Comparison of ENCODE assay signal across 10 cellular contexts in the genomic region with DNA sequence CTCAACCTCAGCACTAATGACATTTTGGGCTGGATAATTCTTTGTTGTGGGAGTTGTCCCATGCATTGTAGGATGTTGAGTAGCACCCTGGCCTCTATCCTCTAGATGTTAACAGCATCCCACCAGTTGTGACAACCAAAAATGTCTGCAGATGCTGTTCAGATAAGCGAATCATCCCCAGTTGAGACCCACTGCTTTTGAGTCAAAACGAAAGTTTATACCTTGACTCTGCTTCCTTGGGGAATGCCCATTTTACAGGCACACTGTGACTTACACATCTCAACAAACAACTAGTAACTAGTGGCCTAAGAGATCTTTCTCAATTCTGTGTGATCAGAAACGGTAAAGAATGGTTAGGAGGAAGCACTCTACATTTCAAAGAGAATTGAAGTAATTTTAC. TPM values are rescaled to one million over a fixed set of nuclear protein-coding genes. Genes with fewer than 3 reads are reported as not detected.
DNase-seq lines count a peak whose midpoint lies in the region; ATAC-seq lines count a peak whose summit lies in the region.
"Had no signal": no experiment of that assay in that cellular context is flagged by ENCODE, and none has a peak within 500 bp of the region (broad histone marks: within the 10 kb centered on the region; RNA-seq: fewer than 3 reads in every experiment).

No MANE protein-coding gene starts in this region.

- H3K36me3 Mint-ChIP-seq in activated CD8-positive, alpha-beta memory T cell treated with anti-CD3 and anti-CD28 coated beads, Interleukin-2, amount 10 ng/mL, durations not matched to agents 7 days and 5 days, result peaks cover 15% of the 10 kb centered on the region
- peaks cover 18% of the 10 kb centered on the region for H3K36me3 Mint-ChIP-seq in activated T-helper 1 cell treated with anti-CD3 and anti-CD28 coated beads, Interleukin-12 subunit alpha, Interleukin-12 subunit beta, Interleukin-2, Interleukin-4 antibody, amounts not matched to agents 30 ng/mL and 10 ng/mL and 1 ng/mL, durations not matched to agents 14 hours and 24 hours and 36 hours (ENCODE audit: low read depth)

- peak; percentile 27 for ATAC-seq in activated CD8-positive, alpha-beta memory T cell treated with anti-CD3 and anti-CD28 coated beads, Interleukin-2, amount 10 ng/mL, durations not matched to agents 7 days and 5 days
- ATAC-seq in GM21381 (IDR thresholded peaks at IDR 0.05; ENCODE audit: unreplicated experiment), result peak; percentile 94
- ATAC-seq in HG03039 (IDR thresholded peaks at IDR 0.05; ENCODE audit: unreplicated experiment), result peak; percentile 98
- ATAC-seq: left colon had no signal

- intact Hi-C loops in activated T-helper 1 cell treated with anti-CD3 and anti-CD28 coated beads, Interleukin-12 subunit alpha, Interleukin-12 subunit beta, Interleukin-2, Interleukin-4 antibody, amounts not matched to agents 30 ng/mL and 10 ng/mL and 1 ng/mL, durations not matched to agents 14 hours and 24 hours and 36 hours (cut with micrococcal nuclease), result loop anchor here (1.0 kb wide), 3 partner anchors 37 to 189 kb away; a partner anchor contains a TSS

- H3K4me3 Mint-ChIP-seq in activated CD8-positive, alpha-beta memory T cell treated with anti-CD3 and anti-CD28 coated beads, Interleukin-2, amount 10 ng/mL, durations not matched to agents 7 days and 5 days, result no peak overlapping the region
- no peak overlapping the region for H3K4me3 Mint-ChIP-seq in activated T-helper 1 cell treated with anti-CD3 and anti-CD28 coated beads, Interleukin-12 subunit alpha, Interleukin-12 subunit beta, Interleukin-2, Interleukin-4 antibody, amounts not matched to agents 30 ng/mL and 10 ng/mL and 1 ng/mL, durations not matched to agents 14 hours and 24 hours and 36 hours

- CTCF ChIA-PET in activated CD8-positive, alpha-beta memory T cell treated with anti-CD3 and anti-CD28 coated beads, Interleukin-2, amount 10 ng/mL, durations not matched to agents 7 days and 5 days (lab: Charles Lee), result no interaction called here

- peaks cover 10% of the 10 kb centered on the region for H3K4me1 Mint-ChIP-seq in activated CD8-positive, alpha-beta memory T cell treated with anti-CD3 and anti-CD28 coated beads, Interleukin-2, amount 10 ng/mL, durations not matched to agents 7 days and 5 days
- peaks cover 22% of the 10 kb centered on the region for H3K4me1 Mint-ChIP-seq in activated T-helper 1 cell treated with anti-CD3 and anti-CD28 coated beads, Interleukin-12 subunit alpha, Interleukin-12 subunit beta, Interleukin-2, Interleukin-4 antibody, amounts not matched to agents 30 ng/mL and 10 ng/mL and 1 ng/mL, durations not matched to agents 14 hours and 24 hours and 36 hours (ENCODE audit: low read depth)

- H3K27ac Mint-ChIP-seq in activated CD8-positive, alpha-beta memory T cell treated with anti-CD3 and anti-CD28 coated beads, Interleukin-2, amount 10 ng/mL, durations not matched to agents 7 days and 5 days, result no peak overlapping the region
- peak overlapping the region; percentile 64 for H3K27ac Mint-ChIP-seq in activated T-helper 1 cell treated with anti-CD3 and anti-CD28 coated beads, Interleukin-12 subunit alpha, Interleukin-12 subunit beta, Interleukin-2, Interleukin-4 antibody, amounts not matched to agents 30 ng/mL and 10 ng/mL and 1 ng/mL, durations not matched to agents 14 hours and 24 hours and 36 hours

- no peaks in the 10 kb centered on the region for H3K9me3 Mint-ChIP-seq in activated CD8-positive, alpha-beta memory T cell treated with anti-CD3 and anti-CD28 coated beads, Interleukin-2, amount 10 ng/mL, durations not matched to agents 7 days and 5 days (ENCODE audit: low read depth)
- H3K9me3 Mint-ChIP-seq in activated T-helper 1 cell treated with anti-CD3 and anti-CD28 coated beads, Interleukin-12 subunit alpha, Interleukin-12 subunit beta, Interleukin-2, Interleukin-4 antibody, amounts not matched to agents 30 ng/mL and 10 ng/mL and 1 ng/mL, durations not matched to agents 14 hours and 24 hours and 36 hours, result no peaks in the 10 kb centered on the region

- H3K27me3 Mint-ChIP-seq in activated CD8-positive, alpha-beta memory T cell treated with anti-CD3 and anti-CD28 coated beads, Interleukin-2, amount 10 ng/mL, durations not matched to agents 7 days and 5 days, result no peaks in the 10 kb centered on the region
- no peaks in the 10 kb centered on the region for H3K27me3 Mint-ChIP-seq in activated T-helper 1 cell treated with anti-CD3 and anti-CD28 coated beads, Interleukin-12 subunit alpha, Interleukin-12 subunit beta, Interleukin-2, Interleukin-4 antibody, amounts not matched to agents 30 ng/mL and 10 ng/mL and 1 ng/mL, durations not matched to agents 14 hours and 24 hours and 36 hours (ENCODE audit: insufficient read depth)

- DNase-seq in activated CD8-positive, alpha-beta memory T cell treated with anti-CD3 and anti-CD28 coated beads, Interleukin-2, amount 10 ng/mL, durations not matched to agents 7 days and 5 days, result no peak
- DNase-seq in activated CD8-positive, alpha-beta memory T cell treated with anti-CD3 and anti-CD28 coated beads, Interleukin-2, amount 50 U/mL, for 48 hours, result no peak
- DNase-seq in activated T-helper 1 cell treated with anti-CD3 and anti-CD28 coated beads, Interleukin-12 subunit alpha, Interleukin-12 subunit beta, Interleukin-2, Interleukin-4 antibody, amounts not matched to agents 30 ng/mL and 10 ng/mL and 1 ng/mL, durations not matched to agents 14 hours and 24 hours and 36 hours (ENCODE audit: low spot score), result peak; percentile 26
- DNase-seq in NCI-H510A treated with DMSO at 0.1 percent for 48 hours (lab: John Stamatoyannopoulos, UW), result no peak
- DNase-seq in activated effector memory CD4-positive, alpha-beta T cell treated with anti-CD3 and anti-CD28 coated beads, Interleukin-2, amount 50 U/mL, for 16 hours, result no peak
- no peak for DNase-seq in NCI-H1048 (lab: John Stamatoyannopoulos, UW)
- DNase-seq: left colon, NCI-H526 treated with DMSO at 0.1 percent for 48 hours had no signal

RNA-seq across cellular contexts. Expression of a gene that starts 37.0 kb away (rescaled TPM):
- 10 to 100 TPM; 12.9 TPM for total RNA-seq in activated CD8-positive, alpha-beta memory T cell treated with anti-CD3 and anti-CD28 coated beads, Interleukin-2, amount 10 ng/mL, durations not matched to agents 7 days and 5 days
- total RNA-seq in activated T-helper 1 cell treated with anti-CD3 and anti-CD28 coated beads, Interleukin-12 subunit alpha, Interleukin-12 subunit beta, Interleukin-2, Interleukin-4 antibody, amounts not matched to agents 30 ng/mL and 10 ng/mL and 1 ng/mL, durations not matched to agents 14 hours and 24 hours and 36 hours, result 13.4 and 15.3 TPM in 2 replicates

Comparison
In these comparisons a context has a peak if more than half of its experiments do, and no peak if none do; other contexts are left out.
1. ATAC-seq: peak in every context shown above with its lines; median percentile 98 in HG03039; 94 in GM21381; 27 in activated CD8-positive, alpha-beta memory T cell treated with anti-CD3 and anti-CD28 coated beads, Interleukin-2, amount 10 ng/mL, durations not matched to agents 7 days and 5 days.